Comparison of ENCODE assay signal across 8 cellular contexts in genomic region chr11:22432331-22433065, GRCh38.
DNase-seq lines count a peak whose midpoint lies in the region; ATAC-seq, FAIRE-seq and TF ChIP-seq lines count a peak whose summit lies in the region.

No MANE protein-coding gene starts in this region.

- intact Hi-C loops in left lung (cut with DNase I): no loop called here

- peaks cover 1% of the 10 kb centered on the region for H3K36me3 Mint-ChIP-seq in chondrocyte (ENCODE audit: low read depth)
- no peaks in the 10 kb centered on the region for H3K36me3 Mint-ChIP-seq in T-helper 17 cell (ENCODE audit: low read depth)

- H3K27ac ChIP-seq in HUES6 (ENCODE audit: low read depth, low read length): no peak overlapping the region
- H3K27ac ChIP-seq in left lung: no peak overlapping the region
- peak overlapping the region; percentile 41 for H3K27ac ChIP-seq in substantia nigra (ENCODE audit: low read depth, low read length, poor library complexity, severe bottlenecking)

- H3K27me3 ChIP-seq in HUES6 (ENCODE audit: control insufficient read depth, insufficient read depth, low read length): no peaks in the 10 kb centered on the region
- H3K27me3 ChIP-seq in left lung: peaks cover 6 to 17% of the 10 kb centered on the region in 2 donors

- H3K4me1 ChIP-seq in HUES6 (ENCODE audit: control insufficient read depth, insufficient read depth, low read length) (peaks cover 8% of the 10 kb centered on the region; the same call in 1 of the 2 replicates), left lung (no peaks in the 10 kb centered on the region)

- no peaks in the 10 kb centered on the region for H3K4me1 Mint-ChIP-seq in chondrocyte (ENCODE audit: low read depth)
- peaks cover 11% of the 10 kb centered on the region for H3K4me1 Mint-ChIP-seq in T-helper 17 cell

- peaks cover 5% of the 10 kb centered on the region for H3K9me3 Mint-ChIP-seq in chondrocyte (ENCODE audit: low read depth)

- H3K9me3 ChIP-seq in HUES6 (ENCODE audit: control insufficient read depth, insufficient read depth, low read depth, low read length) (no peaks in the 10 kb centered on the region), left lung (no peaks in the 10 kb centered on the region), T-helper 17 cell (ENCODE audit: control insufficient read depth, low read length, poor library complexity, severe bottlenecking) (no peaks in the 10 kb centered on the region)

- no peak overlapping the region for H3K9ac ChIP-seq in HUES6 (ENCODE audit: low read length)

- TF ChIP-seq CTCF in chondrocyte (IDR thresholded peaks at IDR 0.05): no peak
- no peak for TF ChIP-seq CTCF in left lung (IDR thresholded peaks at IDR 0.05)

- H3K27ac Mint-ChIP-seq in chondrocyte (ENCODE audit: unreplicated experiment): no peak overlapping the region
- no peak overlapping the region for H3K27ac Mint-ChIP-seq in T-helper 17 cell

- H3K4me3 Mint-ChIP-seq in chondrocyte (ENCODE audit: unreplicated experiment) (peak overlapping the region; percentile 25), T-helper 17 cell (no peak overlapping the region)

- no peak for FAIRE-seq in HTR-8/SVneo (lab: Jason Lieb, UNC)

- no peaks in the 10 kb centered on the region for H3K36me3 ChIP-seq in HUES6 (ENCODE audit: control insufficient read depth, insufficient read depth, low read length)
- no peaks in the 10 kb centered on the region for H3K36me3 ChIP-seq in left lung

- DNase-seq in Ammon's horn (ENCODE audit: low spot score): peak; percentile 68
- peak; percentile 60 for DNase-seq in chondrocyte (ENCODE audit: low spot score)
- DNase-seq in left lung: peak; percentile 31 to 55
- peak in 29 of 49 donors; percentile 2 to 45 (median 15) for DNase-seq in substantia nigra (lab: John Stamatoyannopoulos, UW)
- no peak for DNase-seq in SHP77 (lab: John Stamatoyannopoulos, UW)
- DNase-seq in T-helper 17 cell: no peak
- no peak for DNase-seq in HTR-8/SVneo (ENCODE audit: insufficient read length, low spot score)

- H3K27me3 Mint-ChIP-seq in chondrocyte (ENCODE audit: low read depth): peaks cover 2% of the 10 kb centered on the region
- H3K27me3 Mint-ChIP-seq in T-helper 17 cell: peaks cover 31% of the 10 kb centered on the region

- H3K4me3 ChIP-seq in HUES6 (ENCODE audit: low read depth, low read length) (peak overlapping the region; percentile 31; the same call in 1 of the 2 replicates), left lung (no peak overlapping the region)

- ATAC-seq in left lung: peak; percentile 39
- ATAC-seq in T-helper 17 cell: no peak

Comparison
In these comparisons a context has a peak if more than half of its experiments do, and no peak if none do; other contexts are left out.
1. DNase-seq: peak in Ammon's horn (single experiment), chondrocyte (single experiment), left lung (2 of 2) and substantia nigra (29 of 49); none in SHP77 (0 of 2), T-helper 17 cell (0 of 3) and HTR-8/SVneo (single experiment).